ENCODE assay signal across 9 cellular contexts in genomic region chr12:10722905-10723866, GRCh38. TPM values are rescaled to one million over a fixed set of nuclear protein-coding genes. Genes with fewer than 3 reads are reported as not detected.
DNase-seq lines count a peak whose midpoint lies in the region; ATAC-seq, FAIRE-seq and TF ChIP-seq lines count a peak whose summit lies in the region.
"Had no signal": no experiment of that assay in that cellular context is flagged by ENCODE, and none has a peak within 500 bp of the region (broad histone marks: within the 10 kb centered on the region; RNA-seq: fewer than 3 reads in every experiment).

Gene YBX3, minus strand, starts transcription at chr12:10723323. Its CDS starts 212 bp downstream, at chr12:10723111.

- peak; percentile 52 for ATAC-seq in GM19463 (IDR thresholded peaks at IDR 0.05; ENCODE audit: unreplicated experiment)

- H3K4me1 ChIP-seq in left ventricle myocardium inferior: peaks cover 54% of the 10 kb centered on the region

- H3K4me3 ChIP-seq in SK-N-MC (peak within 1 kb of the TSS; percentile 98), left ventricle myocardium inferior (peak within 1 kb of the TSS; percentile 96)

- no peak for TF ChIP-seq CTCF in left ventricle myocardium inferior (IDR thresholded peaks at IDR 0.05; ENCODE audit: borderline replicate concordance)

- H3K27me3 ChIP-seq in left ventricle myocardium inferior (ENCODE audit: low read depth): no peaks in the 10 kb centered on the region

- H3K36me3 ChIP-seq in SK-N-MC (ENCODE audit: insufficient read depth, low read length) (peaks cover 9% of the 10 kb centered on the region), left ventricle myocardium inferior (no peaks in the 10 kb centered on the region)

- H3K9me3 ChIP-seq in SK-N-MC (ENCODE audit: low read depth, low read length) (no peaks in the 10 kb centered on the region), left ventricle myocardium inferior (replicated peaks) (no peaks in the 10 kb centered on the region)

- intact Hi-C loops in left ventricle myocardium inferior (cut with micrococcal nuclease): no loop called here
- intact Hi-C loops in posterior vena cava (cut with DNase I): no loop called here

- no peak for FAIRE-seq in urothelium cell line (lab: Jason Lieb, UNC)
- FAIRE-seq: islet of Langerhans had no signal

- H3K27ac ChIP-seq in SK-N-MC (peak within 1 kb of the TSS; percentile 44; the same call in 1 of the 2 replicates), left ventricle myocardium inferior (replicated peaks) (peak within 1 kb of the TSS; percentile 98)

- DNase-seq in CMK (ENCODE audit: low read depth) (peak; percentile 20), HS-27A (ENCODE audit: low read depth) (peak; percentile 57), SK-N-MC (ENCODE audit: low read depth, low spot score) (no peak), amygdala (lab: John Stamatoyannopoulos, UW) (peak in 46 of 56 donors; percentile 6 to 70 (median 42)), left ventricle myocardium inferior (peak; percentile 90), posterior vena cava (ENCODE audit: low spot score) (peak; percentile 97), urothelium cell line (ENCODE audit: low spot score) (peak; percentile 96)

- H3K9ac ChIP-seq in SK-N-MC (ENCODE audit: insufficient read length): peak within 1 kb of the TSS; percentile 87

RNA-seq across cellular contexts. Expression of gene YBX3, which starts in this region (rescaled TPM):
- 903 TPM for total RNA-seq in left ventricle myocardium inferior
- 100 to 1,000 TPM; 386 to 502 TPM for total RNA-seq in posterior vena cava
